Comparison of ENCODE assay signal across 1 cellular context in the genomic region with DNA sequence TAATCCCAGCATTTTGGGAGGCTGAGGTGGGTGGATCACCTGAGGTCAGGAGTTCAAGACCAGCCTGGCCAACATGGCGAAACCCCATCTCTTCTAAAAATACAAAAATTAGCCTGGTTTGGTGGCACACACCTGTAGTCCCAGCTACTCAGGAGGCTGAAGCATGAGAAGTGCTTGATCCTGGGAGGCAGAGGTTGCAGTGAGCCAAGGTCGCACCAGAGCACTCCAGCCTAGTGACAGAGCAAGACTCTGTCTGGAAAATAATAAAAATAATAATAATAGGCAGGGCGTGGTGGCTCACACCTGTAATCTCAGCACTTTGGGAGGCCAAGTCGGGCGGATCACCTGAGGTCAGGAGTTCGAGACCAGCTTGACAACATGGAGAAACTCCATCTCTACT. TPM values are rescaled to one million over a fixed set of nuclear protein-coding genes. Genes with fewer than 3 reads are reported as not detected.
"Had no signal": no experiment of that assay in that cellular context is flagged by ENCODE, and none has a peak within 500 bp of the region (broad histone marks: within the 10 kb centered on the region; RNA-seq: fewer than 3 reads in every experiment).

No MANE protein-coding gene starts in this region.

RNA-seq across cellular contexts. Expression of a gene that starts 34.6 kb away (rescaled TPM):
- total RNA-seq: fibroblast of villous mesenchyme had no signal
